In genomic region chr1:42419449-42419848, GRCh38 we compare ENCODE assay signal across 2 cellular contexts.
TF ChIP-seq lines count a peak whose summit lies in the region.

No MANE protein-coding gene starts in this region.

TF ChIP-seq in H1, 55 proteins besides CTCF, POLR2A, EP300 and RAD21:
- TF ChIP-seq TAF1 (IDR thresholded peaks at IDR 0.05; ENCODE audit: low read depth, low read length) (no peak), NANOG (IDR thresholded peaks at IDR 0.05; ENCODE audit: insufficient read depth, low read depth, low read length, poor library complexity, severe bottlenecking) (no peak), TEAD4 (IDR thresholded peaks at IDR 0.05; ENCODE audit: low read depth, low read length) (no peak), SAP30 (IDR thresholded peaks at IDR 0.05; ENCODE audit: insufficient read depth, insufficient replicate concordance, low read length) (no peak), NRF1 (IDR thresholded peaks at IDR 0.05; ENCODE audit: low read depth, low read length) (no peak), SP4 (IDR thresholded peaks at IDR 0.05; ENCODE audit: low read length) (no peak), KDM4A (IDR thresholded peaks at IDR 0.05; ENCODE audit: low read depth, low read length, severe bottlenecking) (no peak), GTF2F1 (IDR thresholded peaks at IDR 0.05; ENCODE audit: borderline replicate concordance, low read depth, low read length) (no peak), BACH1 (IDR thresholded peaks at IDR 0.05; ENCODE audit: low read length) (no peak), RFX5 (IDR thresholded peaks at IDR 0.05; ENCODE audit: borderline replicate concordance, low read depth, low read length) (no peak), RBBP5 (IDR thresholded peaks at IDR 0.05; ENCODE audit: borderline replicate concordance, low read depth, low read length) (no peak), RNF2 (IDR thresholded peaks at IDR 0.05; ENCODE audit: borderline replicate concordance, low read depth, low read length, missing control alignments, poor library complexity, severe bottlenecking) (no peak), HDAC2 (IDR thresholded peaks at IDR 0.05; ENCODE audit: borderline replicate concordance in 1 of 2, low read depth in 2 of 2, low read length in 2 of 2) (no peak), PHF8 (conservative IDR thresholded peaks at IDR 0.05; ENCODE audit: low read depth, low read length) (no peak), SIX5 (IDR thresholded peaks at IDR 0.05; ENCODE audit: low read depth, low read length) (no peak), ATF2 (IDR thresholded peaks at IDR 0.05; ENCODE audit: low read length) (no peak)

TF ChIP-seq in neural cell, 6 proteins besides CTCF, POLR2A, EP300 and RAD21:
- TF ChIP-seq POLR2AphosphoS5 (IDR thresholded peaks at IDR 0.05): no peak
- no peak for TF ChIP-seq REST (IDR thresholded peaks at IDR 0.05; ENCODE audit: borderline replicate concordance)
- no peak for TF ChIP-seq MXI1 (conservative IDR thresholded peaks at IDR 0.05; ENCODE audit: poor library complexity, severe bottlenecking)
- no peak for TF ChIP-seq TAF1 (IDR thresholded peaks at IDR 0.05; ENCODE audit: low read depth)
- TF ChIP-seq SMC3 (conservative IDR thresholded peaks at IDR 0.05; ENCODE audit: poor library complexity): no peak
- TF ChIP-seq EZH2 (IDR thresholded peaks at IDR 0.05; ENCODE audit: borderline replicate concordance, insufficient read depth, low read length, poor library complexity, severe bottlenecking): no peak
